Comparison of ENCODE assay signal across 11 cellular contexts in the genomic region with DNA sequence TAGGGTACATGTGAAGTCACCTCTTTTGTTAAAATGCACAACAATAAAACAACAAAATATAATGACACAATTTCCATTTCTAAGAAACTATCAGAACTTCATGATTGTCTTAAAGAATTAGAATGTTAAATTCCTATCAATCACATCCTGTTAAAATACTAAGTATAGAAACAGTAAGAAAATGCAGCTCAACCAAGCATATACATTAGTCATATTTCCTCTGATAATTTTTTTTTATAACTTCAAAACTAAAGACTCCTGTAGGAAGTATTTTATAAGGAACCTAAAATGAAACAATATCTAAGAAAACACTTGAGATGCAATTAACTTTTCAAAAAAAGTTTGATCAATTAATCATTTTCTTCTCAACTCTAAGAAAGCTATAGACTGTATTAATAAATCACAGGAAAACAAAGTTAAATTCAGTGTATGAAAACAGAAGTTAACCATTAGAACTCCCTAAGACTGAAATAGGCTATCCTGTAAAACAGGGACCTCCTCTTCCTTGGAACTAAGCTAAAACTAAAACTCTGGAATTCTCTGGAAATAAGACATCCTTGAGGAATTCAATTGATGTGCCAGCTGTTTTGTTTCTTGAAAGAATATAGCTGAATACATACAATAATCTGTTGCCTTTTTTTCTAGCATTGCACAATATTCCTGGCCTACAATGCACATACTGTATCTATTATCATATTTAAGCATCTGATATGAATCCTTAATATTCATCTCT.
DNase-seq lines count a peak whose midpoint lies in the region; ATAC-seq and TF ChIP-seq lines count a peak whose summit lies in the region.
"Had no signal": no experiment of that assay in that cellular context is flagged by ENCODE, and none has a peak within 500 bp of the region (broad histone marks: within the 10 kb centered on the region; RNA-seq: fewer than 3 reads in every experiment).

No MANE protein-coding gene starts in this region.

- DNase-seq in GM03348 (ENCODE audit: low spot score) = peak; percentile 30
- no peak for DNase-seq in NCI-H446 treated with DMSO at 0.1 percent for 48 hours (lab: John Stamatoyannopoulos, UW)
- DNase-seq in NCI-H146 treated with DMSO at 0.1 percent for 48 hours (lab: John Stamatoyannopoulos, UW; ENCODE audit: unreplicated experiment) = no peak
- DNase-seq: NCI-H524 treated with DMSO at 0.1 percent for 48 hours; stimulated activated CD4-positive, alpha-beta T cell treated with anti-CD3 and anti-CD28 coated beads, Interleukin-2, amount 100 ng/mL, for 24 hours had no signal

- no peak overlapping the region for H2AFZ ChIP-seq in OCI-LY3 (ENCODE audit: low read depth, low read length)

- no peak overlapping the region for H3K9ac ChIP-seq in OCI-LY3 (ENCODE audit: low read length)

- H3K27me3 Mint-ChIP-seq in dendritic cell treated with granulocyte-macrophage colony-stimulating factor and Interleukin-4, amounts not matched to agents 40 ng/mL and 50 ng/mL, for 4 days = no peaks in the 10 kb centered on the region
- no peaks in the 10 kb centered on the region for H3K27me3 Mint-ChIP-seq in nephron (ENCODE audit: low read depth)

- no peak overlapping the region for H3K27ac ChIP-seq in OCI-LY3 (ENCODE audit: low read length)

- peaks cover 100% of the 10 kb centered on the region for H3K79me2 ChIP-seq in OCI-LY3 (ENCODE audit: low read length)

- TF ChIP-seq CTCF in OCI-LY3 (IDR thresholded peaks at IDR 0.05; ENCODE audit: low read depth, low read length) (no peak), nephron (IDR thresholded peaks at IDR 0.05; ENCODE audit: unreplicated experiment in 3 of 3) (no peak)

- peak overlapping the region; percentile 60 for H3K27ac Mint-ChIP-seq in dendritic cell treated with granulocyte-macrophage colony-stimulating factor and Interleukin-4, amounts not matched to agents 40 ng/mL and 50 ng/mL, for 4 days
- H3K27ac Mint-ChIP-seq in nephron = peak overlapping the region; percentile 85 to 98 (median 97)

- H3K4me1 ChIP-seq in OCI-LY3 (ENCODE audit: low read length) = peaks cover 27% of the 10 kb centered on the region

- H3K4me1 Mint-ChIP-seq in dendritic cell treated with granulocyte-macrophage colony-stimulating factor and Interleukin-4, amounts not matched to agents 40 ng/mL and 50 ng/mL, for 4 days (ENCODE audit: low read depth) = peaks cover 23% of the 10 kb centered on the region
- H3K4me1 Mint-ChIP-seq in nephron = peaks cover 8% of the 10 kb centered on the region

- peaks cover 6% of the 10 kb centered on the region for H3K36me3 ChIP-seq in OCI-LY3 (replicated peaks; ENCODE audit: low read depth, low read length)

- peaks cover 15% of the 10 kb centered on the region for H3K36me3 Mint-ChIP-seq in dendritic cell treated with granulocyte-macrophage colony-stimulating factor and Interleukin-4, amounts not matched to agents 40 ng/mL and 50 ng/mL, for 4 days (ENCODE audit: low read depth)
- H3K36me3 Mint-ChIP-seq in nephron (ENCODE audit: low read depth) = no peaks in the 10 kb centered on the region

- ATAC-seq in HG02981 (IDR thresholded peaks at IDR 0.05; ENCODE audit: unreplicated experiment) (no peak), HG03097 (IDR thresholded peaks at IDR 0.05; ENCODE audit: low FRiP score, unreplicated experiment) (no peak)

- H3K4me3 Mint-ChIP-seq in dendritic cell treated with granulocyte-macrophage colony-stimulating factor and Interleukin-4, amounts not matched to agents 40 ng/mL and 50 ng/mL, for 4 days = peak overlapping the region; percentile 17
- H3K4me3 Mint-ChIP-seq in nephron = peak overlapping the region in 2 of 3 experiments; percentile 14 to 44

- no peaks in the 10 kb centered on the region for H3K9me3 ChIP-seq in OCI-LY3 (ENCODE audit: insufficient read depth, low read length)

- peaks cover 33% of the 10 kb centered on the region for H4K20me1 ChIP-seq in OCI-LY3 (ENCODE audit: insufficient read depth, low read length)

- intact Hi-C loops in dendritic cell treated with granulocyte-macrophage colony-stimulating factor and Interleukin-4, amounts not matched to agents 40 ng/mL and 50 ng/mL, for 4 days (cut with micrococcal nuclease) = no loop called here

- 0 out of 2 replicates have a peak overlapping the region, but pooled peaks have one; percentile 1 for H3K4me2 ChIP-seq in OCI-LY3 (ENCODE audit: low read length)

- no peaks in the 10 kb centered on the region for H3K27me3 ChIP-seq in OCI-LY3 (ENCODE audit: low read depth, low read length)

- H3K4me3 ChIP-seq in OCI-LY3 (ENCODE audit: low read length) = no peak overlapping the region
- H3K4me3 ChIP-seq: lung had no signal

- no peaks in the 10 kb centered on the region for H3K9me3 Mint-ChIP-seq in dendritic cell treated with granulocyte-macrophage colony-stimulating factor and Interleukin-4, amounts not matched to agents 40 ng/mL and 50 ng/mL, for 4 days
- H3K9me3 Mint-ChIP-seq in nephron = no peaks in the 10 kb centered on the region
